ENCODE assay signal across 17 cellular contexts in the genomic region with DNA sequence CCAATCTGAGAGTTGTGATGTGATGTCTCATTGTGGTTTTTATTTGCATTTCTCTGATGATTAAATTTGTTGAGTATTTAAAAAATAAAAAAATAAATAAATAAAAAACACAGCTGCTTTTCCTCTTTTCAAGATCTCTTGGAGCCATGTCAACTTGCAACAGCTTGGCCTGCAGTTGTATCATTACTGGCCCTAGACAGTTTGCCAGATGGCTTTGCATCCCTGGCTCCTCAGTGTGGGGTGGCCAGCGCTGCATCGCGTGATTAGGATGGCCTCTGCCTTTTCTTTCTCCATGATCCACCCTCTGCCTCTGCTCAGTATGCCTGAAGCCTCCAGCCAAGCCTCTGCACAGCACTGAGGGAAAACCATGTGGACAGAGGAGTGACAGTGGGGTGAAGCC.
DNase-seq lines count a peak whose midpoint lies in the region; ATAC-seq and TF ChIP-seq lines count a peak whose summit lies in the region.
"Had no signal": no experiment of that assay in that cellular context is flagged by ENCODE, and none has a peak within 500 bp of the region (broad histone marks: within the 10 kb centered on the region; RNA-seq: fewer than 3 reads in every experiment).

No MANE protein-coding gene starts in this region.

- TF ChIP-seq POLR2A in IMR-90 (IDR thresholded peaks at IDR 0.05; ENCODE audit: low read depth, low read length) = no peak

- no peak overlapping the region for H4K91ac ChIP-seq in IMR-90 (ENCODE audit: insufficient read depth, low read depth, low read length)

- peak overlapping the region; percentile 4; the same call in 1 of the 2 replicates for H3K18ac ChIP-seq in IMR-90 (ENCODE audit: low read depth, low read length)

- H3K79me1 ChIP-seq in IMR-90 (ENCODE audit: low read depth in 1 of 2, low read length in 2 of 2) = no peaks in the 10 kb centered on the region

- no peaks in the 10 kb centered on the region for H3K36me3 ChIP-seq in IMR-90 (ENCODE audit: control insufficient read depth, insufficient read depth, low read length)
- no peaks in the 10 kb centered on the region for H3K36me3 ChIP-seq in mucosa of descending colon (ENCODE audit: low read depth)
- H3K36me3 ChIP-seq: ascending aorta, thyroid gland had no signal

- dilution Hi-C loops in IMR-90 (cut with HindIII; ENCODE audit: low sequenced_read_pairs, unreplicated experiment) = no loop called here

- peak overlapping the region in 1 of 2 experiments; percentile 45; a peak in 2 of 4 replicates for H4K8ac ChIP-seq in IMR-90 (ENCODE audit: low read depth in 2 of 2, low read length in 2 of 2)

- no peak overlapping the region for H3K9ac ChIP-seq in IMR-90 (ENCODE audit: low read depth, low read length)

- peaks cover 3% of the 10 kb centered on the region for H3K9me1 ChIP-seq in IMR-90 (ENCODE audit: insufficient read depth, low read length)

- no peaks in the 10 kb centered on the region for H4K20me1 ChIP-seq in IMR-90 (ENCODE audit: insufficient read depth, low read length)

- H3K4me2 ChIP-seq in IMR-90 (ENCODE audit: low read depth, low read length) = no peak overlapping the region; the same call in 1 of the 2 replicates

- H3K23ac ChIP-seq in IMR-90 (ENCODE audit: low read depth, low read length) = 0 out of 2 replicates have a peak overlapping the region, but pooled peaks have one; percentile 59

- H3K4me1 ChIP-seq in IMR-90 (ENCODE audit: control insufficient read depth, insufficient read depth, low read length) (peaks cover 4% of the 10 kb centered on the region; the same call in 1 of the 2 replicates), mucosa of descending colon (ENCODE audit: low read depth) (no peaks in the 10 kb centered on the region)
- H3K4me1 ChIP-seq: ascending aorta, thyroid gland had no signal

- in situ Hi-C loops in IMR-90 (cut with MboI; ENCODE audit: low sequenced_read_pairs) = no loop called here

- peak; percentile 96 for ATAC-seq in IMR-90 (ENCODE audit: low read depth)
- peak; percentile 41 for ATAC-seq in mucosa of descending colon
- no peak for ATAC-seq in GM21423 (IDR thresholded peaks at IDR 0.05; ENCODE audit: unreplicated experiment)
- ATAC-seq: T-cell had no signal

- H3K27me3 ChIP-seq in IMR-90 (ENCODE audit: control insufficient read depth, insufficient read depth, low read length) = no peaks in the 10 kb centered on the region
- H3K27me3 ChIP-seq: ascending aorta, thyroid gland had no signal

- no peak for TF ChIP-seq RAD21 in IMR-90 (IDR thresholded peaks at IDR 0.05; ENCODE audit: low read length)

- CTCF ChIA-PET in IMR-90 (lab: Yijun Ruan, JAX) = no interaction called here

- no TSS peak for BruUV-seq in IMR-90 (replicated peaks; lab: Mats Ljungman, UMichigan)

- H3K4me3 ChIP-seq in IMR-90 (ENCODE audit: insufficient read depth, low read depth, low read length) (no peak overlapping the region), fibroblast of pulmonary artery (replicated peaks; ENCODE audit: low read depth, low read length) (no peak overlapping the region), mucosa of descending colon (no peak overlapping the region)
- H3K4me3 ChIP-seq: ascending aorta, thyroid gland had no signal

- H2BK120ac ChIP-seq in IMR-90 (ENCODE audit: low read depth, low read length) = peak overlapping the region; percentile 32

- POLR2A ChIA-PET in IMR-90 (lab: Charles Lee; ENCODE audit: unreplicated experiment) = no interaction called here

- no peak overlapping the region for H2BK5ac ChIP-seq in IMR-90 (ENCODE audit: low read depth, low read length, poor library complexity, severe bottlenecking)

- H3K14ac ChIP-seq in IMR-90 (replicated peaks; ENCODE audit: low read depth, low read length) = no peak overlapping the region

- no peak overlapping the region for H4K5ac ChIP-seq in IMR-90 (ENCODE audit: low read depth, low read length)

- DNase-seq in AG08396 (ENCODE audit: low spot score) = peak; percentile 55
- peak; percentile 72 for DNase-seq in IMR-90
- DNase-seq in fibroblast of pulmonary artery (ENCODE audit: low read depth) = peak; percentile 45
- DNase-seq in mucosa of descending colon = peak in 2 of 3 donors; percentile 30 to 54
- DNase-seq in Ammon's horn (ENCODE audit: low spot score) = no peak
- DNase-seq in A172 (ENCODE audit: low spot score) = no peak
- no peak for DNase-seq in NCI-H226
- DNase-seq: ACHN, activated B cell treated with CpG ODN at 0.5 μM for 24 hours, activated gamma-delta T cell treated with Interleukin-2 at 50 U/mL for 16 hours, GF-D8, NCI-H774, nephron progenitor cell, T-cell, thyroid gland had no signal

- peak overlapping the region; percentile 50; the same call in 1 of the 2 replicates for H3K4ac ChIP-seq in IMR-90 (ENCODE audit: low read depth, low read length)

- no peak overlapping the region for H2BK20ac ChIP-seq in IMR-90 (ENCODE audit: low read depth, low read length)

- H2BK15ac ChIP-seq in IMR-90 (ENCODE audit: low read depth, low read length) = 0 out of 3 replicates have a peak overlapping the region, but pooled peaks have one; percentile 36

- H3K56ac ChIP-seq in IMR-90 (ENCODE audit: extremely low read depth, insufficient read depth, low read length) = no peak overlapping the region

- peaks cover 4% of the 10 kb centered on the region; the same call in 1 of the 2 replicates for H3K9me3 ChIP-seq in IMR-90 (ENCODE audit: control insufficient read depth, insufficient read depth, low read length)
- H3K9me3 ChIP-seq in mucosa of descending colon = no peaks in the 10 kb centered on the region
- H3K9me3 ChIP-seq: ascending aorta, thyroid gland had no signal

- H2AFZ ChIP-seq in IMR-90 (replicated peaks; ENCODE audit: low read length, poor library complexity) = peak overlapping the region; percentile 70

- intact Hi-C loops in IMR-90 (cut with micrococcal nuclease) (loop anchor here (1.0 kb wide), 1 partner anchor 122 kb away; no protein-coding TSS in a partner anchor), mucosa of descending colon (cut with DNase I, micrococcal nuclease) (no loop called here)

- peak overlapping the region; percentile 42; the same call in 1 of the 2 replicates for H3K27ac ChIP-seq in IMR-90 (ENCODE audit: insufficient read depth, low read length)
- H3K27ac ChIP-seq: ascending aorta, thyroid gland had no signal

- TF ChIP-seq CTCF in IMR-90 (conservative IDR thresholded peaks at IDR 0.05; ENCODE audit: low read depth, low read length) (no peak), fibroblast of pulmonary artery (IDR thresholded peaks at IDR 0.05; ENCODE audit: low read length, missing control alignments) (no peak), mucosa of descending colon (IDR thresholded peaks at IDR 0.05) (no peak)

- no peak overlapping the region for H2AK5ac ChIP-seq in IMR-90 (ENCODE audit: low read depth, low read length)

- no CpG with 5 or more reads among the region's 3 CpGs for WGBS in IMR-90 (ENCODE audit: extremely low coverage in 2 of 2, insufficient read length in 1 of 2), 2 experiments

- H2AK9ac ChIP-seq in IMR-90 (replicated peaks; ENCODE audit: low read depth, low read length, poor library complexity) = no peak overlapping the region

TF ChIP-seq in IMR-90, 13 proteins besides CTCF, POLR2A, EP300 and RAD21:
- TF ChIP-seq CEBPB (IDR thresholded peaks at IDR 0.05; ENCODE audit: low read depth, low read length) = no peak
- TF ChIP-seq MAZ (IDR thresholded peaks at IDR 0.05; ENCODE audit: borderline replicate concordance, low read depth, low read length) = no peak
- no peak for TF ChIP-seq RCOR1 (IDR thresholded peaks at IDR 0.05; ENCODE audit: insufficient replicate concordance, low read length)
- no peak for TF ChIP-seq CHD1 (IDR thresholded peaks at IDR 0.05; ENCODE audit: low read depth, low read length)
- no peak for TF ChIP-seq FOS (IDR thresholded peaks at IDR 0.05; ENCODE audit: low read depth, low read length)
- no peak for TF ChIP-seq USF2 (IDR thresholded peaks at IDR 0.05; ENCODE audit: low read depth, low read length)
- TF ChIP-seq MXI1 (IDR thresholded peaks at IDR 0.05; ENCODE audit: borderline replicate concordance, low read depth, low read length) = no peak
- TF ChIP-seq SMC3 (IDR thresholded peaks at IDR 0.05; ENCODE audit: low read depth, low read length) = no peak
- TF ChIP-seq NFE2L2 (IDR thresholded peaks at IDR 0.05; ENCODE audit: low read depth, low read length) = no peak
- TF ChIP-seq, protein P1, sequence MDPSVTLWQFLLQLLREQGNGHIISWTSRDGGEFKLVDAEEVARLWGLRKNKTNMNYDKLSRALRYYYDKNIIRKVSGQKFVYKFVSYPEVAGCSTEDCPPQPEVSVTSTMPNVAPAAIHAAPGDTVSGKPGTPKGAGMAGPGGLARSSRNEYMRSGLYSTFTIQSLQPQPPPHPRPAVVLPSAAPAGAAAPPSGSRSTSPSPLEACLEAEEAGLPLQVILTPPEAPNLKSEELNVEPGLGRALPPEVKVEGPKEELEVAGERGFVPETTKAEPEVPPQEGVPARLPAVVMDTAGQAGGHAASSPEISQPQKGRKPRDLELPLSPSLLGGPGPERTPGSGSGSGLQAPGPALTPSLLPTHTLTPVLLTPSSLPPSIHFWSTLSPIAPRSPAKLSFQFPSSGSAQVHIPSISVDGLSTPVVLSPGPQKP (IDR thresholded peaks at IDR 0.05; ENCODE audit: borderline replicate concordance, low read depth, low read length) = no peak
- TF ChIP-seq BHLHE40 (IDR thresholded peaks at IDR 0.05; ENCODE audit: low read depth, low read length) = no peak
- TF ChIP-seq MAFK (IDR thresholded peaks at IDR 0.05; ENCODE audit: low read depth, low read length) = no peak
- no peak for TF ChIP-seq RFX5 (IDR thresholded peaks at IDR 0.05; ENCODE audit: low read depth, low read length)
TF ChIP-seq in IMR-90: peak in this region for 0.

Comparison
In these comparisons a context has a peak if more than half of its experiments do, and no peak if none do; other contexts are left out.
1. DNase-seq: peak in AG08396 (single experiment), IMR-90 (single experiment), fibroblast of pulmonary artery (single experiment) and mucosa of descending colon (2 of 3); none in Ammon's horn (single experiment), A172 (single experiment) and NCI-H226 (single experiment).